Comparison of ENCODE assay signal across 8 cellular contexts in genomic region chr7:40329601-40330153, GRCh38.
A peak's percentile ranks its signal among the peaks of the same experiment; 100 is the strongest.
DNase-seq lines count a peak whose midpoint lies in the region; ATAC-seq and TF ChIP-seq lines count a peak whose summit lies in the region.

No MANE protein-coding gene starts in this region.

- H4K20me1 ChIP-seq in fibroblast of lung (ENCODE audit: control insufficient read depth, extremely low read depth, insufficient read depth, low read length): no peaks in the 10 kb centered on the region

- H3K27me3 ChIP-seq in BE2C: no peaks in the 10 kb centered on the region
- no peaks in the 10 kb centered on the region for H3K27me3 ChIP-seq in fibroblast of lung (ENCODE audit: control insufficient read depth, insufficient read depth, low read length)

- peaks cover 23% of the 10 kb centered on the region for H3K4me1 ChIP-seq in BE2C
- no peaks in the 10 kb centered on the region for H3K4me1 ChIP-seq in fibroblast of lung (ENCODE audit: control insufficient read depth, extremely low read depth, insufficient read depth, low read length)

- DNase-seq in BE2C (peak; percentile 28), SK-N-DZ (ENCODE audit: low spot score) (peak; percentile 63), fibroblast of lung (ENCODE audit: low read depth in 2 of 2) (peak; percentile 57 to 74), occipital lobe (lab: John Stamatoyannopoulos, UW) (peak; percentile 4)

- H3K9me3 ChIP-seq in BE2C (no peaks in the 10 kb centered on the region), fibroblast of lung (ENCODE audit: control insufficient read depth, insufficient read depth, low read depth, low read length) (no peaks in the 10 kb centered on the region)

- no peaks in the 10 kb centered on the region for H3K79me2 ChIP-seq in fibroblast of lung (ENCODE audit: control insufficient read depth, insufficient read depth, low read length)

- H3K4me2 ChIP-seq in fibroblast of lung (ENCODE audit: extremely low read depth, insufficient read depth, low read length): no peak overlapping the region

- TF ChIP-seq CTCF in BE2C (IDR thresholded peaks at IDR 0.05; ENCODE audit: low read depth, low read length): peak; percentile 75
- TF ChIP-seq CTCF in LNCAP (IDR thresholded peaks at IDR 0.05): peak; percentile 73
- peak; percentile 47 to 62 for TF ChIP-seq CTCF in fibroblast of lung (conservative IDR thresholded peaks at IDR 0.05 in 1 of 2, IDR thresholded peaks at IDR 0.05 in 1 of 2; ENCODE audit: low read depth in 1 of 2, low read length in 2 of 2)

- no peak overlapping the region for H3K9ac ChIP-seq in fibroblast of lung (ENCODE audit: insufficient read depth, low read length)

- ATAC-seq in GM18870 (IDR thresholded peaks at IDR 0.05; ENCODE audit: unreplicated experiment) (peak; percentile 55), HG02610 (IDR thresholded peaks at IDR 0.05; ENCODE audit: unreplicated experiment) (no peak), GM21737 (IDR thresholded peaks at IDR 0.05; ENCODE audit: unreplicated experiment) (no peak)

- H3K4me3 ChIP-seq in BE2C (ENCODE audit: low read depth, low read length): no peak overlapping the region
- H3K4me3 ChIP-seq in fibroblast of lung (replicated peaks in 1 of 4; ENCODE audit: control extremely low read depth in 1 of 4, insufficient read depth in 1 of 4, low read depth in 3 of 4, low read length in 4 of 4): no peak overlapping the region

- no peaks in the 10 kb centered on the region for H3K36me3 ChIP-seq in BE2C
- H3K36me3 ChIP-seq in fibroblast of lung (ENCODE audit: control insufficient read depth, insufficient read depth, low read length): no peaks in the 10 kb centered on the region

- H2AFZ ChIP-seq in fibroblast of lung (ENCODE audit: low read length): no peak overlapping the region

- H3K27ac ChIP-seq in fibroblast of lung (ENCODE audit: insufficient read depth, low read length): no peak overlapping the region

Comparison
In these comparisons a context has a peak if more than half of its experiments do, and no peak if none do; other contexts are left out.
1. DNase-seq: peak in every context shown above with its lines; median percentile 66 in fibroblast of lung; 63 in SK-N-DZ; 28 in BE2C; 4 in occipital lobe.